15 cellular contexts compared by ENCODE assay signal in the genomic region with DNA sequence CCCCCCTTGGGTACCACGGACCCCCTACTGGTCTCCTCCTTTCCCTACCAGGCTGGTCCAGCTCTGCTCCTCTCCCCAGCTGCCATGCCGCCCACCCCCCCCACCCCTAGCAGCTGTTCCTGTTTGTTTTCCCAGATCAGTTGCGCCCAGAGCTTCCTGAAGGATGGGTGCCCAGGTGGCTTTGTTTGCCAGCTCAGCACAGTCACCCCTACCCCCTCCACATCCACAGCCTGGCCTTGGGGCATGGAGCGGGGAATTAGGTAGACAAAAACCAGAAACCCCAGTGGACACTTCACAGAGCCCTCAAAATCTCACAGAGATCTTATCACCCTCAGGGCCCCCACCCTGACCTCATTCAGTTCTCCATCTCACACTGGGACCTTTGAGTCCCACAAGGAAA. TPM values are rescaled to one million over a fixed set of nuclear protein-coding genes. Genes with fewer than 3 reads are reported as not detected.
DNase-seq lines count a peak whose midpoint lies in the region; TF ChIP-seq lines count a peak whose summit lies in the region.
"Had no signal": no experiment of that assay in that cellular context is flagged by ENCODE, and none has a peak within 500 bp of the region (broad histone marks: within the 10 kb centered on the region; RNA-seq: fewer than 3 reads in every experiment).

No MANE protein-coding gene starts in this region.

- no peak overlapping the region for H3K27ac Mint-ChIP-seq in endodermal cell
- H3K27ac Mint-ChIP-seq: activated B cell treated with CpG ODN at 0.5 μM for 24 hours had no signal

- H3K27ac ChIP-seq in C4-2B: peak overlapping the region; percentile 64; the same call in 1 of the 2 replicates
- no peak overlapping the region for H3K27ac ChIP-seq in endodermal cell (ENCODE audit: low read depth, low read length)
- H3K27ac ChIP-seq: suprapubic skin had no signal

- peaks cover 41% of the 10 kb centered on the region for H3K27me3 ChIP-seq in endodermal cell (ENCODE audit: control insufficient read depth, insufficient read depth, low read length, poor library complexity, severe bottlenecking)

- peaks cover 27% of the 10 kb centered on the region for H3K4me1 Mint-ChIP-seq in endodermal cell

- no peaks in the 10 kb centered on the region for H3K9me3 Mint-ChIP-seq in endodermal cell
- H3K9me3 Mint-ChIP-seq: activated B cell treated with CpG ODN at 0.5 μM for 24 hours had no signal

- H3K27me3 Mint-ChIP-seq in endodermal cell (ENCODE audit: insufficient read depth): peaks cover 76% of the 10 kb centered on the region

- no peaks in the 10 kb centered on the region for H3K36me3 Mint-ChIP-seq in endodermal cell (ENCODE audit: low read depth)

- peaks cover 18% of the 10 kb centered on the region for H3K4me1 ChIP-seq in endodermal cell (ENCODE audit: control insufficient read depth, insufficient read depth, low read length)

- TF ChIP-seq CTCF in C4-2B (conservative IDR thresholded peaks at IDR 0.05) (no peak), endodermal cell (conservative IDR thresholded peaks at IDR 0.05) (no peak)

- no peaks in the 10 kb centered on the region for H3K9me3 ChIP-seq in endodermal cell (ENCODE audit: control insufficient read depth, low read length)
- H3K9me3 ChIP-seq: suprapubic skin had no signal

- no peak overlapping the region for H3K9ac ChIP-seq in endodermal cell (ENCODE audit: extremely low read depth, low read length, poor library complexity, severe bottlenecking)

- H3K4me3 Mint-ChIP-seq in endodermal cell: peak overlapping the region; percentile 12
- H3K4me3 Mint-ChIP-seq: activated B cell treated with CpG ODN at 0.5 μM for 24 hours had no signal

- peak; percentile 85 for DNase-seq in NCI-H1105 treated with DMSO at 0.1 percent for 48 hours (lab: John Stamatoyannopoulos, UW)
- peak; percentile 60 for DNase-seq in NCI-H524 treated with DMSO at 0.1 percent for 48 hours (lab: John Stamatoyannopoulos, UW)
- DNase-seq in endodermal cell: no peak
- DNase-seq in kidney tubule cell (ENCODE audit: low spot score): no peak
- no peak for DNase-seq in iPS-NIHi7 (ENCODE audit: extremely low spot score)
- no peak for DNase-seq in amygdala (lab: John Stamatoyannopoulos, UW)
- no peak for DNase-seq in stimulated activated CD8-positive, alpha-beta memory T cell treated with anti-CD3 and anti-CD28 coated beads, Interleukin-4, amount 100 ng/mL, for 48 hours
- DNase-seq: activated B cell treated with CpG ODN at 0.5 μM for 24 hours; activated CD8-positive, alpha-beta memory T cell treated with anti-CD3 and anti-CD28 coated beads, Interleukin-2, amount 50 U/mL, for 48 hours; activated naive CD4-positive, alpha-beta T cell treated with anti-CD3 and anti-CD28 coated beads, Interleukin-2, amount 50 U/mL, for 16 hours; foreskin fibroblast; midbrain; OCI-M1 had no signal

- H3K36me3 ChIP-seq in endodermal cell (ENCODE audit: control insufficient read depth, insufficient read depth, low read length): no peaks in the 10 kb centered on the region
- H3K36me3 ChIP-seq: suprapubic skin had no signal

- 79% methylated on average over 4 of the region's 4 CpGs; no CpG with 5 or more reads in 1 of the 2 experiments for WGBS in endodermal cell (ENCODE audit: insufficient coverage in 1 of 2, insufficient read length in 1 of 2), 2 experiments

- no peak overlapping the region for H3K4me3 ChIP-seq in endodermal cell (ENCODE audit: low read length)

RNA-seq across cellular contexts. Expression of gene CRYBA2, which starts 3.7 kb away (rescaled TPM):
- 1 to 10 TPM; 2.6 to 3.5 TPM for total RNA-seq in endodermal cell
- polyA plus RNA-seq in endodermal cell (2013, experiment 1 of 2): not detected
- polyA plus RNA-seq in endodermal cell (2013, experiment 2 of 2): not detected
- total RNA-seq: activated B cell treated with CpG ODN at 0.5 μM for 24 hours, suprapubic skin had no signal

RNA-seq across cellular contexts. Expression of gene FEV, which starts 12.0 kb away (rescaled TPM):
- total RNA-seq in endodermal cell: not detected
- polyA plus RNA-seq in endodermal cell (2013, experiment 1 of 2): 0.11 TPM
- not detected for polyA plus RNA-seq in endodermal cell (2013, experiment 2 of 2)
- total RNA-seq: activated B cell treated with CpG ODN at 0.5 μM for 24 hours, suprapubic skin had no signal

RNA-seq across cellular contexts. Expression of gene CDK5R2, which starts 37.5 kb away (rescaled TPM):
- under 1 TPM; 0.81 to 0.95 TPM for total RNA-seq in endodermal cell
- polyA plus RNA-seq in endodermal cell (2013, experiment 1 of 2): 4.7 TPM
- 4.8 TPM for polyA plus RNA-seq in endodermal cell (2013, experiment 2 of 2)
- total RNA-seq: activated B cell treated with CpG ODN at 0.5 μM for 24 hours, suprapubic skin had no signal

RNA-seq across cellular contexts. Expression of gene CFAP65, which starts 44.4 kb away (rescaled TPM):
- 1 to 10 TPM in 1 of 2 donors, under 1 TPM in 1; 0.84 to 1.5 TPM for total RNA-seq in endodermal cell
- polyA plus RNA-seq in endodermal cell (2013, experiment 1 of 2): 1.2 TPM
- polyA plus RNA-seq in endodermal cell (2013, experiment 2 of 2): 0.83 TPM
- total RNA-seq: activated B cell treated with CpG ODN at 0.5 μM for 24 hours, suprapubic skin had no signal

Comparison
In these comparisons a context has a peak if more than half of its experiments do, and no peak if none do; other contexts are left out.
1. DNase-seq: peak in NCI-H1105 treated with DMSO at 0.1 percent for 48 hours (single experiment) and NCI-H524 treated with DMSO at 0.1 percent for 48 hours (single experiment); none in endodermal cell (single experiment), kidney tubule cell (single experiment), iPS-NIHi7 (single experiment), amygdala (0 of 56) and stimulated activated CD8-positive, alpha-beta memory T cell treated with anti-CD3 and anti-CD28 coated beads, Interleukin-4, amount 100 ng/mL, for 48 hours (single experiment).